ENCODE assay signal across 21 cellular contexts in genomic region chr7:155991470-155991869, GRCh38.
A peak's percentile ranks its signal among the peaks of the same experiment; 100 is the strongest.
DNase-seq lines count a peak whose midpoint lies in the region; ATAC-seq and TF ChIP-seq lines count a peak whose summit lies in the region.
"Had no signal": no experiment of that assay in that cellular context is flagged by ENCODE, and none has a peak within 500 bp of the region (broad histone marks: within the 10 kb centered on the region; RNA-seq: fewer than 3 reads in every experiment).

No MANE protein-coding gene starts in this region.

- no peak overlapping the region for H2BK15ac ChIP-seq in H9 (ENCODE audit: low read depth, low read length)

- peaks cover 23% of the 10 kb centered on the region for H3K4me1 Mint-ChIP-seq in activated naive CD8-positive, alpha-beta T cell treated with anti-CD3 and anti-CD28 coated beads, Interleukin-2, amount 10 ng/mL, durations not matched to agents 7 days and 5 days
- peaks cover 28% of the 10 kb centered on the region for H3K4me1 Mint-ChIP-seq in activated naive CD8-positive, alpha-beta T cell treated with anti-CD3 and anti-CD28 coated beads, Interleukin-2, amount 50 U/mL, for 24 hours
- H3K4me1 Mint-ChIP-seq in H9 (no peaks in the 10 kb centered on the region), endodermal cell (no peaks in the 10 kb centered on the region), MCF 10A (ENCODE audit: insufficient read depth, unreplicated experiment) (no peaks in the 10 kb centered on the region)

- H3K4ac ChIP-seq in H9 (ENCODE audit: low read depth, low read length) = no peak overlapping the region

- H3K18ac ChIP-seq in H9 (ENCODE audit: insufficient read length, low read depth, low read length) = no peak overlapping the region

- no peak overlapping the region for H2AFZ ChIP-seq in H9 (ENCODE audit: low read length)

- H3K79me1 ChIP-seq in H9 (ENCODE audit: insufficient read depth, low read depth, low read length, poor library complexity, severe bottlenecking) = no peaks in the 10 kb centered on the region

- H3K56ac ChIP-seq in H9 (ENCODE audit: insufficient read length, low read depth, low read length) = no peak overlapping the region

- no peak for TF ChIP-seq CTCF in H9 (conservative IDR thresholded peaks at IDR 0.05)
- TF ChIP-seq CTCF in endodermal cell (conservative IDR thresholded peaks at IDR 0.05) = no peak
- TF ChIP-seq CTCF in MCF 10A (IDR thresholded peaks at IDR 0.05; ENCODE audit: unreplicated experiment) = no peak

- no peak overlapping the region for H3K14ac ChIP-seq in H9 (ENCODE audit: insufficient read depth, low read length)

- BruUV-seq in MCF 10A (replicated peaks; lab: Mats Ljungman, UMichigan) = no TSS peak

- H3K79me2 ChIP-seq in H9 (ENCODE audit: insufficient read depth, low read length) = no peaks in the 10 kb centered on the region

- CTCF ChIA-PET in MCF 10A (lab: Yijun Ruan, JAX) = no interaction called here

- H3K36me3 Mint-ChIP-seq in activated naive CD8-positive, alpha-beta T cell treated with anti-CD3 and anti-CD28 coated beads, Interleukin-2, amount 10 ng/mL, durations not matched to agents 7 days and 5 days = peaks cover 9% of the 10 kb centered on the region
- no peaks in the 10 kb centered on the region for H3K36me3 Mint-ChIP-seq in activated naive CD8-positive, alpha-beta T cell treated with anti-CD3 and anti-CD28 coated beads, Interleukin-2, amount 50 U/mL, for 24 hours (ENCODE audit: low read depth)
- H3K36me3 Mint-ChIP-seq in H9 (ENCODE audit: insufficient read depth in 1 of 3, low read depth in 3 of 3) (no peaks in the 10 kb centered on the region; a peak in 1 of 7 replicates), endodermal cell (ENCODE audit: low read depth) (no peaks in the 10 kb centered on the region), MCF 10A (ENCODE audit: insufficient read depth, unreplicated experiment) (no peaks in the 10 kb centered on the region)
- H3K36me3 Mint-ChIP-seq: CD14-positive monocyte; CD4-positive, alpha-beta memory T cell; CD4-positive, CD25-positive, alpha-beta regulatory T cell; CD8-positive, alpha-beta memory T cell had no signal

- no peak overlapping the region for H4K8ac ChIP-seq in H9 (replicated peaks; ENCODE audit: insufficient read length, low read depth, low read length)

- H4K91ac ChIP-seq in H9 (ENCODE audit: insufficient read length, low read depth, low read length) = no peak overlapping the region

- no peak overlapping the region for H3T11ph ChIP-seq in H9 (ENCODE audit: low read length)

- POLR2A ChIA-PET in activated naive CD8-positive, alpha-beta T cell treated with anti-CD3 and anti-CD28 coated beads, Interleukin-2, amount 10 ng/mL, durations not matched to agents 7 days and 5 days (lab: Charles Lee) = no interaction called here
- POLR2A ChIA-PET in MCF 10A (lab: Yijun Ruan, JAX) = interaction anchor here (0.8 kb wide), 1 partner anchor 12 kb away, joined by 3 read pairs; no protein-coding TSS in a partner anchor

- H3K9me3 ChIP-seq in H9 (ENCODE audit: control insufficient read depth, low read depth, low read length) (no peaks in the 10 kb centered on the region), endodermal cell (ENCODE audit: control insufficient read depth, low read length) (no peaks in the 10 kb centered on the region)
- H3K9me3 ChIP-seq: BE2C had no signal

- no peaks in the 10 kb centered on the region for H3K27me3 ChIP-seq in H7 (ENCODE audit: control insufficient read depth, insufficient read depth, low read length)
- H3K27me3 ChIP-seq in H9 (ENCODE audit: insufficient read depth, low read length) = no peaks in the 10 kb centered on the region
- H3K27me3 ChIP-seq in endodermal cell (ENCODE audit: control insufficient read depth, insufficient read depth, low read length, poor library complexity, severe bottlenecking) = no peaks in the 10 kb centered on the region
- H3K27me3 ChIP-seq: BE2C, BLaER1 had no signal

- H3K36me3 ChIP-seq in H7 (replicated peaks; ENCODE audit: control insufficient read depth, insufficient read depth, low read length) (no peaks in the 10 kb centered on the region), endodermal cell (ENCODE audit: control insufficient read depth, insufficient read depth, low read length) (no peaks in the 10 kb centered on the region)
- H3K36me3 ChIP-seq: BE2C, BLaER1 had no signal

- H4K20me1 ChIP-seq in H9 (ENCODE audit: control insufficient read depth, insufficient read depth, insufficient read length) = no peaks in the 10 kb centered on the region
- H4K20me1 ChIP-seq: BLaER1 had no signal

- H3K4me1 ChIP-seq in H9 (ENCODE audit: insufficient read depth, low read length) (no peaks in the 10 kb centered on the region), endodermal cell (ENCODE audit: control insufficient read depth, insufficient read depth, low read length) (no peaks in the 10 kb centered on the region)
- H3K4me1 ChIP-seq: BE2C had no signal

- H2BK12ac ChIP-seq in H9 (ENCODE audit: insufficient read length, low read depth, low read length) = no peak overlapping the region

- H3K23ac ChIP-seq in H9 (ENCODE audit: insufficient read length, low read depth, low read length) = no peak overlapping the region

- H2BK120ac ChIP-seq in H9 (ENCODE audit: low read depth, low read length, poor library complexity, severe bottlenecking) = no peak overlapping the region

- H4K5ac ChIP-seq in H9 (ENCODE audit: insufficient read length, low read depth, low read length) = no peak overlapping the region

- H3K4me2 ChIP-seq in H9 (ENCODE audit: insufficient read depth, insufficient read length, low read length) = no peak overlapping the region

- peaks cover 5% of the 10 kb centered on the region for H3K9me3 Mint-ChIP-seq in activated naive CD8-positive, alpha-beta T cell treated with anti-CD3 and anti-CD28 coated beads, Interleukin-2, amount 10 ng/mL, durations not matched to agents 7 days and 5 days
- H3K9me3 Mint-ChIP-seq in activated naive CD8-positive, alpha-beta T cell treated with anti-CD3 and anti-CD28 coated beads, Interleukin-2, amount 50 U/mL, for 24 hours = peaks cover 6% of the 10 kb centered on the region
- peaks cover 12 to 25% of the 10 kb centered on the region in 2 experiments for H3K9me3 Mint-ChIP-seq in H9
- peaks cover 13% of the 10 kb centered on the region for H3K9me3 Mint-ChIP-seq in endodermal cell
- H3K9me3 Mint-ChIP-seq in MCF 10A (ENCODE audit: unreplicated experiment) = no peaks in the 10 kb centered on the region

- no peak overlapping the region for H3K9ac ChIP-seq in H9 (ENCODE audit: extremely low read depth, insufficient read length, low read length)
- no peak overlapping the region for H3K9ac ChIP-seq in endodermal cell (ENCODE audit: extremely low read depth, low read length, poor library complexity, severe bottlenecking)
- H3K9ac ChIP-seq: BLaER1 had no signal

- no peak overlapping the region for H3K4me3 ChIP-seq in H7 (ENCODE audit: insufficient read depth, low read depth, low read length)
- no peak overlapping the region for H3K4me3 ChIP-seq in endodermal cell (ENCODE audit: low read length)
- H3K4me3 ChIP-seq: BLaER1 had no signal

- H2BK5ac ChIP-seq in H9 (ENCODE audit: insufficient read length, low read length) = no peak overlapping the region

- ATAC-seq in activated naive CD8-positive, alpha-beta T cell treated with anti-CD3 and anti-CD28 coated beads, Interleukin-2, amount 10 ng/mL, durations not matched to agents 7 days and 5 days (ENCODE audit: low read depth) = no peak
- ATAC-seq in activated naive CD8-positive, alpha-beta T cell treated with anti-CD3 and anti-CD28 coated beads, Interleukin-2, amount 50 U/mL, for 24 hours = no peak
- ATAC-seq in GM19455 (IDR thresholded peaks at IDR 0.05; ENCODE audit: unreplicated experiment) = no peak

- DNase-seq in activated naive CD8-positive, alpha-beta T cell treated with anti-CD3 and anti-CD28 coated beads, Interleukin-2, amount 10 ng/mL, durations not matched to agents 7 days and 5 days = no peak
- DNase-seq in activated naive CD8-positive, alpha-beta T cell treated with anti-CD3 and anti-CD28 coated beads, Interleukin-2, amount 50 U/mL, for 24 hours = no peak
- DNase-seq in H7 (peak; percentile 8), H9 (peak; percentile 5), endodermal cell (peak; percentile 13), NCI-H748 (lab: John Stamatoyannopoulos, UW; ENCODE audit: unreplicated experiment) (no peak), MCF 10A (ENCODE audit: unreplicated experiment) (no peak)
- DNase-seq: 8988T; ACHN; BE2C; C1 segment of cervical spinal cord; CD4-positive, alpha-beta memory T cell; CD4-positive, CD25-positive, alpha-beta regulatory T cell; CD8-positive, alpha-beta memory T cell; COR-L47; DMS 273 treated with DMSO at 0.1 percent for 48 hours; DMS79 treated with DMSO at 0.1 percent for 48 hours; GF-D8 had no signal

- H3K23me2 ChIP-seq in H9 (ENCODE audit: insufficient read length, low read depth, low read length, poor library complexity, severe bottlenecking) = no peaks in the 10 kb centered on the region

- H3K27ac ChIP-seq in H9 (ENCODE audit: insufficient read length, low read depth, low read length) (no peak overlapping the region), endodermal cell (ENCODE audit: low read depth, low read length) (no peak overlapping the region)
- H3K27ac ChIP-seq: BLaER1 had no signal

- H2AK5ac ChIP-seq in H9 (ENCODE audit: insufficient read length, low read length) = no peak overlapping the region

- intact Hi-C loops in MCF 10A (cut with micrococcal nuclease) = no loop called here

- H2BK20ac ChIP-seq in H9 (ENCODE audit: low read depth, low read length, poor library complexity, severe bottlenecking) = no peak overlapping the region

- no peak overlapping the region for H3K4me3 Mint-ChIP-seq in activated naive CD8-positive, alpha-beta T cell treated with anti-CD3 and anti-CD28 coated beads, Interleukin-2, amount 10 ng/mL, durations not matched to agents 7 days and 5 days
- no peak overlapping the region for H3K4me3 Mint-ChIP-seq in activated naive CD8-positive, alpha-beta T cell treated with anti-CD3 and anti-CD28 coated beads, Interleukin-2, amount 50 U/mL, for 24 hours
- H3K4me3 Mint-ChIP-seq in H9 (no peak overlapping the region), endodermal cell (no peak overlapping the region), MCF 10A (ENCODE audit: unreplicated experiment) (no peak overlapping the region)
- H3K4me3 Mint-ChIP-seq: CD14-positive monocyte; CD4-positive, alpha-beta memory T cell; CD4-positive, CD25-positive, alpha-beta regulatory T cell; CD8-positive, alpha-beta memory T cell had no signal

- peak overlapping the region; percentile 45 for H3K27ac Mint-ChIP-seq in activated naive CD8-positive, alpha-beta T cell treated with anti-CD3 and anti-CD28 coated beads, Interleukin-2, amount 10 ng/mL, durations not matched to agents 7 days and 5 days
- no peak overlapping the region for H3K27ac Mint-ChIP-seq in activated naive CD8-positive, alpha-beta T cell treated with anti-CD3 and anti-CD28 coated beads, Interleukin-2, amount 50 U/mL, for 24 hours
- no peak overlapping the region for H3K27ac Mint-ChIP-seq in H9
- H3K27ac Mint-ChIP-seq in endodermal cell = no peak overlapping the region
- no peak overlapping the region for H3K27ac Mint-ChIP-seq in MCF 10A (ENCODE audit: low read depth, unreplicated experiment)
- H3K27ac Mint-ChIP-seq: CD14-positive monocyte; CD4-positive, alpha-beta memory T cell; CD4-positive, CD25-positive, alpha-beta regulatory T cell; CD8-positive, alpha-beta memory T cell had no signal

- WGBS in H9 (ENCODE audit: extremely low coverage, insufficient read length, low lambda C conversion rate) = no CpG with 5 or more reads among the region's 5 CpGs
- WGBS in endodermal cell (ENCODE audit: insufficient coverage in 1 of 2, insufficient read length in 1 of 2), 2 experiments = 89 to 91% methylated on average over 5 of the region's 5 CpGs

- peaks cover 10% of the 10 kb centered on the region for H3K27me3 Mint-ChIP-seq in activated naive CD8-positive, alpha-beta T cell treated with anti-CD3 and anti-CD28 coated beads, Interleukin-2, amount 10 ng/mL, durations not matched to agents 7 days and 5 days
- peaks cover 8% of the 10 kb centered on the region for H3K27me3 Mint-ChIP-seq in activated naive CD8-positive, alpha-beta T cell treated with anti-CD3 and anti-CD28 coated beads, Interleukin-2, amount 50 U/mL, for 24 hours
- peaks cover 17% of the 10 kb centered on the region for H3K27me3 Mint-ChIP-seq in H9 (ENCODE audit: low read depth)
- peaks cover 9% of the 10 kb centered on the region for H3K27me3 Mint-ChIP-seq in endodermal cell (ENCODE audit: insufficient read depth)
- peaks cover 30% of the 10 kb centered on the region for H3K27me3 Mint-ChIP-seq in MCF 10A (ENCODE audit: insufficient read depth, unreplicated experiment)

Comparison
In these comparisons a context has a peak if more than half of its experiments do, and no peak if none do; other contexts are left out.
1. DNase-seq: peak in H7 (single experiment), H9 (single experiment) and endodermal cell (single experiment); none in activated naive CD8-positive, alpha-beta T cell treated with anti-CD3 and anti-CD28 coated beads, Interleukin-2, amount 10 ng/mL, durations not matched to agents 7 days and 5 days (single experiment), activated naive CD8-positive, alpha-beta T cell treated with anti-CD3 and anti-CD28 coated beads, Interleukin-2, amount 50 U/mL, for 24 hours (single experiment), NCI-H748 (single experiment) and MCF 10A (single experiment).